27 cellular contexts compared by ENCODE assay signal in the genomic region with DNA sequence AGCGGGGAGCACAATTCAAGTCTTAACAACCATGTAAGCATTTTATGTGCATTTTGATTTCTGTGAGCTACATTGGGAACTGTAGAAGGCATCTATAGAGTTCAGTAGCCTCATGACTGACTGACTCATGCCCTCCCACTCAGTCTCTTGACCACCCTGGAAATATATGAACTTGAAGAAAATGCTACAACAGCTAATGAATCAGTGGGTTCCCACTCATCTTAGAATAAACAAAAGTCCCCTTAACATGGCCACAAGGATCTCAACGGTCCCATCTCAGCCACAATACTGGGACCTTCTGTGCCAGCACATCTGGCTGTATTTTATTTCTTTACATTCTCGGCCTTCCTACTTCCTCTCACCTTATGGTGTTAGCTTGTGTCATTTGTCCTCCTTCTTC.
A peak's percentile ranks its signal among the peaks of the same experiment; 100 is the strongest.
DNase-seq lines count a peak whose midpoint lies in the region; ATAC-seq, FAIRE-seq and TF ChIP-seq lines count a peak whose summit lies in the region.
"Had no signal": no experiment of that assay in that cellular context is flagged by ENCODE, and none has a peak within 500 bp of the region (broad histone marks: within the 10 kb centered on the region; RNA-seq: fewer than 3 reads in every experiment).

No MANE protein-coding gene starts in this region.

- H3K4me2 ChIP-seq in osteoblast (ENCODE audit: insufficient read depth, low read length) = peak overlapping the region; percentile 18
- H3K4me2 ChIP-seq: BLaER1, GM23338 had no signal

- H4K20me1 ChIP-seq in osteoblast (ENCODE audit: insufficient read depth, low read length) = no peaks in the 10 kb centered on the region
- H4K20me1 ChIP-seq: BLaER1 had no signal

- peak overlapping the region; percentile 83 for H3K27ac ChIP-seq in osteoblast (ENCODE audit: low read depth, low read length)
- H3K27ac ChIP-seq: BLaER1, upper lobe of right lung had no signal

- ATAC-seq in GM19324 (IDR thresholded peaks at IDR 0.05; ENCODE audit: low FRiP score, unreplicated experiment) = no peak
- ATAC-seq: activated CD4-positive, CD25-positive, alpha-beta regulatory T cell treated with anti-CD3 and anti-CD28 coated beads, Interleukin-2, amount 50 U/mL, for 24 hours; GM12878; GM23338; naive thymus-derived CD4-positive, alpha-beta T cell; stimulated activated effector memory CD8-positive, alpha-beta T cell treated with anti-CD3 and anti-CD28 coated beads, Interleukin-12 subunit alpha, Interleukin-12 subunit beta, amount 100 ng/mL, for 72 hours; upper lobe of right lung had no signal

- H3K36me3 ChIP-seq in osteoblast (ENCODE audit: insufficient read depth, low read length) = no peaks in the 10 kb centered on the region
- H3K36me3 ChIP-seq: BLaER1, upper lobe of right lung had no signal

- H3K79me2 ChIP-seq in osteoblast (ENCODE audit: insufficient read depth, low read length) = no peaks in the 10 kb centered on the region

- H3K27ac Mint-ChIP-seq in activated T-cell treated with anti-CD3 and anti-CD28 coated beads, Interleukin-2, amount 50 U/mL, for 24 hours = no peak overlapping the region
- H3K27ac Mint-ChIP-seq: activated naive CD4-positive, alpha-beta T cell treated with anti-CD3 and anti-CD28 coated beads, Interleukin-2, amount 10 ng/mL, durations not matched to agents 7 days and 5 days; GM23338; naive thymus-derived CD4-positive, alpha-beta T cell; stimulated activated effector memory CD8-positive, alpha-beta T cell treated with anti-CD3 and anti-CD28 coated beads, Interleukin-12 subunit alpha, Interleukin-12 subunit beta, amount 100 ng/mL, for 72 hours had no signal

- DNase-seq in EL (peak; percentile 38), RCC 7860 (ENCODE audit: low spot score) (peak; percentile 37), choroid plexus epithelial cell (ENCODE audit: low read depth) (peak; percentile 61), osteoblast (ENCODE audit: insufficient read length, low spot score, missing footprints) (no peak), SHP77 (lab: John Stamatoyannopoulos, UW) (no peak), NCI-H2081 treated with DMSO at 0.1 percent for 48 hours (lab: John Stamatoyannopoulos, UW) (no peak)
- no peak for DNase-seq in activated T-cell treated with anti-CD3 and anti-CD28 coated beads, Interleukin-2, amount 50 U/mL, for 24 hours
- DNase-seq: activated CD4-positive, alpha-beta T cell treated with anti-CD3 and anti-CD28 coated beads, Interleukin-2, amount 50 U/mL, for 48 hours; activated naive CD4-positive, alpha-beta T cell treated with anti-CD3 and anti-CD28 coated beads, Interleukin-2, amount 10 ng/mL, durations not matched to agents 7 days and 5 days; amygdala; DMS79; dorsolateral prefrontal cortex; midbrain; naive thymus-derived CD4-positive, alpha-beta T cell; NCI-H187 treated with DMSO at 0.1 percent for 48 hours; NCI-H526 treated with DMSO at 0.1 percent for 48 hours; retina; stimulated activated CD4-positive, alpha-beta T cell treated with anti-CD3 and anti-CD28 coated beads, Interleukin-4, amount 100 ng/mL, for 24 hours; upper lobe of right lung had no signal

- peak; percentile 35 for FAIRE-seq in RCC 7860 (lab: Jason Lieb, UNC)
- FAIRE-seq: GM12878, TTC549 had no signal

- H3K4me1 ChIP-seq in osteoblast (ENCODE audit: insufficient read depth, low read length) = peaks cover 36% of the 10 kb centered on the region
- H3K4me1 ChIP-seq: BLaER1, upper lobe of right lung had no signal

- H3K27me3 ChIP-seq in osteoblast (ENCODE audit: insufficient read depth, low read length) = no peaks in the 10 kb centered on the region
- H3K27me3 ChIP-seq: BLaER1, dorsolateral prefrontal cortex, upper lobe of right lung had no signal

- H2AFZ ChIP-seq in osteoblast (ENCODE audit: low read length) = peak overlapping the region; percentile 1
- H2AFZ ChIP-seq: GM23338 had no signal

- no peak overlapping the region for H3K4me3 Mint-ChIP-seq in activated T-cell treated with anti-CD3 and anti-CD28 coated beads, Interleukin-2, amount 50 U/mL, for 24 hours
- H3K4me3 Mint-ChIP-seq: activated naive CD4-positive, alpha-beta T cell treated with anti-CD3 and anti-CD28 coated beads, Interleukin-2, amount 10 ng/mL, durations not matched to agents 7 days and 5 days; central memory CD8-positive, alpha-beta T cell; GM23338; naive thymus-derived CD4-positive, alpha-beta T cell; stimulated activated effector memory CD8-positive, alpha-beta T cell treated with anti-CD3 and anti-CD28 coated beads, Interleukin-12 subunit alpha, Interleukin-12 subunit beta, amount 100 ng/mL, for 72 hours had no signal

- no peaks in the 10 kb centered on the region for H3K9me3 ChIP-seq in osteoblast (ENCODE audit: low read depth, low read length)
- H3K9me3 ChIP-seq: BLaER1, upper lobe of right lung had no signal

- TF ChIP-seq CTCF in choroid plexus epithelial cell (conservative IDR thresholded peaks at IDR 0.05; ENCODE audit: low read depth, low read length) = no peak
- no peak for TF ChIP-seq CTCF in osteoblast (IDR thresholded peaks at IDR 0.05; ENCODE audit: extremely low read depth, low read depth, low read length)

- H3K36me3 Mint-ChIP-seq in activated T-cell treated with anti-CD3 and anti-CD28 coated beads, Interleukin-2, amount 50 U/mL, for 24 hours (ENCODE audit: low read depth) = no peaks in the 10 kb centered on the region
- H3K36me3 Mint-ChIP-seq: activated naive CD4-positive, alpha-beta T cell treated with anti-CD3 and anti-CD28 coated beads, Interleukin-2, amount 10 ng/mL, durations not matched to agents 7 days and 5 days; naive thymus-derived CD4-positive, alpha-beta T cell; stimulated activated effector memory CD8-positive, alpha-beta T cell treated with anti-CD3 and anti-CD28 coated beads, Interleukin-12 subunit alpha, Interleukin-12 subunit beta, amount 100 ng/mL, for 72 hours had no signal

- H3K27me3 Mint-ChIP-seq in activated T-cell treated with anti-CD3 and anti-CD28 coated beads, Interleukin-2, amount 50 U/mL, for 24 hours = peaks cover 18% of the 10 kb centered on the region
- H3K27me3 Mint-ChIP-seq: activated naive CD4-positive, alpha-beta T cell treated with anti-CD3 and anti-CD28 coated beads, Interleukin-2, amount 10 ng/mL, durations not matched to agents 7 days and 5 days had no signal

- H3K4me3 ChIP-seq in choroid plexus epithelial cell (ENCODE audit: low read depth, low read length) = no peak overlapping the region
- no peak overlapping the region for H3K4me3 ChIP-seq in osteoblast (ENCODE audit: insufficient read depth, low read length)
- H3K4me3 ChIP-seq: BLaER1, dorsolateral prefrontal cortex, GM12878, GM23338, upper lobe of right lung had no signal

- H3K9me3 Mint-ChIP-seq in activated T-cell treated with anti-CD3 and anti-CD28 coated beads, Interleukin-2, amount 50 U/mL, for 24 hours = no peaks in the 10 kb centered on the region
- H3K9me3 Mint-ChIP-seq: activated naive CD4-positive, alpha-beta T cell treated with anti-CD3 and anti-CD28 coated beads, Interleukin-2, amount 10 ng/mL, durations not matched to agents 7 days and 5 days; central memory CD8-positive, alpha-beta T cell; GM23338; naive thymus-derived CD4-positive, alpha-beta T cell; stimulated activated effector memory CD8-positive, alpha-beta T cell treated with anti-CD3 and anti-CD28 coated beads, Interleukin-12 subunit alpha, Interleukin-12 subunit beta, amount 100 ng/mL, for 72 hours had no signal

- no peaks in the 10 kb centered on the region for H3K4me1 Mint-ChIP-seq in activated T-cell treated with anti-CD3 and anti-CD28 coated beads, Interleukin-2, amount 50 U/mL, for 24 hours (ENCODE audit: low read depth)
- H3K4me1 Mint-ChIP-seq: activated naive CD4-positive, alpha-beta T cell treated with anti-CD3 and anti-CD28 coated beads, Interleukin-2, amount 10 ng/mL, durations not matched to agents 7 days and 5 days; central memory CD8-positive, alpha-beta T cell; naive thymus-derived CD4-positive, alpha-beta T cell; stimulated activated effector memory CD8-positive, alpha-beta T cell treated with anti-CD3 and anti-CD28 coated beads, Interleukin-12 subunit alpha, Interleukin-12 subunit beta, amount 100 ng/mL, for 72 hours had no signal

Comparison
In these comparisons a context has a peak if more than half of its experiments do, and no peak if none do; other contexts are left out.
1. DNase-seq: peak in EL (single experiment), RCC 7860 (single experiment) and choroid plexus epithelial cell (single experiment); none in osteoblast (single experiment), SHP77 (0 of 2), NCI-H2081 treated with DMSO at 0.1 percent for 48 hours (single experiment) and activated T-cell treated with anti-CD3 and anti-CD28 coated beads, Interleukin-2, amount 50 U/mL, for 24 hours (single experiment).